In genomic region chr6:87929843-87930288, GRCh38 we compare ENCODE assay signal across 7 cellular contexts.
DNase-seq lines count a peak whose midpoint lies in the region; ATAC-seq, FAIRE-seq and TF ChIP-seq lines count a peak whose summit lies in the region.

No MANE protein-coding gene starts in this region.

- no peak overlapping the region for H2AFZ ChIP-seq in SK-N-SH (ENCODE audit: low read depth)

- no peaks in the 10 kb centered on the region for H3K36me3 ChIP-seq in SK-N-SH (replicated peaks in 1 of 2; ENCODE audit: control insufficient read depth in 1 of 2, insufficient read depth in 2 of 2, low read length in 1 of 2)

- H3K4me2 ChIP-seq in SK-N-SH = no peak overlapping the region

- H3K27ac Mint-ChIP-seq in activated naive CD8-positive, alpha-beta T cell treated with anti-CD3 and anti-CD28 coated beads, Interleukin-2, amount 50 U/mL, for 24 hours = no peak overlapping the region

- peaks cover 0 to 2% of the 10 kb centered on the region in 2 experiments; a peak in 1 of 4 replicates for H3K4me1 ChIP-seq in SK-N-SH (ENCODE audit: control insufficient read depth in 1 of 2, insufficient read depth in 2 of 2, low read depth in 1 of 2, low read length in 1 of 2)

- CTCF ChIA-PET in SK-N-SH (lab: Yijun Ruan, JAX) = interaction anchor here (0.5 to 3.0 kb wide), 30 partner anchors 9 to 989 kb away, joined by 3 to 57 read pairs (median 4); no protein-coding TSS in a partner anchor

- peak; percentile 54 for ATAC-seq in HG02623 (IDR thresholded peaks at IDR 0.05; ENCODE audit: unreplicated experiment)
- ATAC-seq in activated naive CD8-positive, alpha-beta T cell treated with anti-CD3 and anti-CD28 coated beads, Interleukin-2, amount 50 U/mL, for 24 hours = peak; percentile 92

- intact Hi-C loops in cardiac septum (cut with DNase I) = loop anchor here (5.0 to 10.0 kb wide), 3 partner anchors 565 to 942 kb away; no protein-coding TSS in a partner anchor

- H3F3A ChIP-seq in SK-N-SH (replicated peaks; ENCODE audit: insufficient read depth) = no peaks in the 10 kb centered on the region

- POLR2A ChIA-PET in SK-N-SH (lab: Yijun Ruan, JAX) = no interaction called here

- H3K36me3 Mint-ChIP-seq in activated naive CD8-positive, alpha-beta T cell treated with anti-CD3 and anti-CD28 coated beads, Interleukin-2, amount 50 U/mL, for 24 hours (ENCODE audit: low read depth) = no peaks in the 10 kb centered on the region

- DNase-seq in GM12891 (ENCODE audit: insufficient read length, low spot score) (peak; percentile 36), NCI-H1092 treated with DMSO at 0.1 percent for 48 hours (lab: John Stamatoyannopoulos, UW) (peak; percentile 68), SK-N-SH (peak; percentile 75), cardiac septum (ENCODE audit: low spot score) (peak; percentile 87), pulmonary artery endothelial cell (ENCODE audit: low read depth, low spot score) (peak; percentile 49)
- peak; percentile 62 for DNase-seq in activated naive CD8-positive, alpha-beta T cell treated with anti-CD3 and anti-CD28 coated beads, Interleukin-2, amount 50 U/mL, for 24 hours

- H3K79me2 ChIP-seq in SK-N-SH (ENCODE audit: insufficient read depth) = no peaks in the 10 kb centered on the region

- no peaks in the 10 kb centered on the region for H3K9me2 ChIP-seq in SK-N-SH

- no peaks in the 10 kb centered on the region for H3K9me3 ChIP-seq in SK-N-SH

- H4K20me1 ChIP-seq in SK-N-SH (ENCODE audit: insufficient read depth) = no peaks in the 10 kb centered on the region

- TF ChIP-seq EP300 in SK-N-SH (IDR thresholded peaks at IDR 0.05; ENCODE audit: borderline replicate concordance in 1 of 2, low read depth in 1 of 2, low read length in 1 of 2) = no peak

- no peak overlapping the region; a peak in 1 of 4 replicates for H3K4me3 ChIP-seq in SK-N-SH (ENCODE audit: low read depth in 2 of 2, low read length in 1 of 2)

- H3K4me3 Mint-ChIP-seq in activated naive CD8-positive, alpha-beta T cell treated with anti-CD3 and anti-CD28 coated beads, Interleukin-2, amount 50 U/mL, for 24 hours = no peak overlapping the region

- peak; percentile 84 for TF ChIP-seq CTCF in SK-N-SH (IDR thresholded peaks at IDR 0.05)

- H3K9me3 Mint-ChIP-seq in activated naive CD8-positive, alpha-beta T cell treated with anti-CD3 and anti-CD28 coated beads, Interleukin-2, amount 50 U/mL, for 24 hours = no peaks in the 10 kb centered on the region

- peak; percentile 97 for FAIRE-seq in GM12891 (lab: Jason Lieb, UNC)

- peak; percentile 97 for TF ChIP-seq RAD21 in SK-N-SH (IDR thresholded peaks at IDR 0.05; ENCODE audit: low read length)

- H3K27me3 ChIP-seq in SK-N-SH (ENCODE audit: insufficient read depth) = no peaks in the 10 kb centered on the region

- peaks cover 7% of the 10 kb centered on the region for H3K4me1 Mint-ChIP-seq in activated naive CD8-positive, alpha-beta T cell treated with anti-CD3 and anti-CD28 coated beads, Interleukin-2, amount 50 U/mL, for 24 hours

- H3K27ac ChIP-seq in SK-N-SH (ENCODE audit: low read depth in 2 of 2, low read length in 1 of 2) = no peak overlapping the region

- no peak for TF ChIP-seq POLR2A in GM12891 (IDR thresholded peaks at IDR 0.05; ENCODE audit: low read depth, low read length)

- 10% methylated on average over 6 of the region's 6 CpGs for WGBS in SK-N-SH (ENCODE audit: low lambda C conversion rate)

- H3K27me3 Mint-ChIP-seq in activated naive CD8-positive, alpha-beta T cell treated with anti-CD3 and anti-CD28 coated beads, Interleukin-2, amount 50 U/mL, for 24 hours = no peaks in the 10 kb centered on the region

- H3K9ac ChIP-seq in SK-N-SH = no peak overlapping the region

TF ChIP-seq in GM12891, 5 proteins besides CTCF, POLR2A, EP300 and RAD21:
- peak; percentile 30; the same call in 1 of the 2 replicates for TF ChIP-seq SPI1 (IDR thresholded peaks at IDR 0.05; ENCODE audit: low read depth, low read length)
- no peak for TF ChIP-seq POLR2AphosphoS5 (IDR thresholded peaks at IDR 0.05; ENCODE audit: low read depth, low read length)
TF ChIP-seq in GM12891: peak in this region for 1.

TF ChIP-seq in SK-N-SH, 30 proteins besides CTCF, POLR2A, EP300 and RAD21:
- TF ChIP-seq, protein P1, sequence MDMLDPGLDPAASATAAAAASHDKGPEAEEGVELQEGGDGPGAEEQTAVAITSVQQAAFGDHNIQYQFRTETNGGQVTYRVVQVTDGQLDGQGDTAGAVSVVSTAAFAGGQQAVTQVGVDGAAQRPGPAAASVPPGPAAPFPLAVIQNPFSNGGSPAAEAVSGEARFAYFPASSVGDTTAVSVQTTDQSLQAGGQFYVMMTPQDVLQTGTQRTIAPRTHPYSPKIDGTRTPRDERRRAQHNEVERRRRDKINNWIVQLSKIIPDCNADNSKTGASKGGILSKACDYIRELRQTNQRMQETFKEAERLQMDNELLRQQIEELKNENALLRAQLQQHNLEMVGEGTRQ (IDR thresholded peaks at IDR 0.05; ENCODE audit: borderline replicate concordance, low read depth, low read length) = no peak
- TF ChIP-seq GABPA (IDR thresholded peaks at IDR 0.05; ENCODE audit: low read depth) (no peak), RCOR1 (IDR thresholded peaks at IDR 0.05; ENCODE audit: low read length) (0 out of 2 replicates have a peak, but pooled peaks have one; percentile 25), SMC3 (IDR thresholded peaks at IDR 0.05; ENCODE audit: low read depth, low read length) (peak; percentile 99), NRF1 (IDR thresholded peaks at IDR 0.05; ENCODE audit: low read depth, low read length) (0 out of 2 replicates have a peak, but pooled peaks have one; percentile 17)

Comparison
In these comparisons a context has a peak if more than half of its experiments do, and no peak if none do; other contexts are left out.
1. DNase-seq: peak in every context shown above with its lines; median percentile 87 in cardiac septum; 75 in SK-N-SH; 68 in NCI-H1092 treated with DMSO at 0.1 percent for 48 hours; 62 in activated naive CD8-positive, alpha-beta T cell treated with anti-CD3 and anti-CD28 coated beads, Interleukin-2, amount 50 U/mL, for 24 hours; 49 in pulmonary artery endothelial cell; 36 in GM12891.